23 cellular contexts compared by ENCODE assay signal in the genomic region with DNA sequence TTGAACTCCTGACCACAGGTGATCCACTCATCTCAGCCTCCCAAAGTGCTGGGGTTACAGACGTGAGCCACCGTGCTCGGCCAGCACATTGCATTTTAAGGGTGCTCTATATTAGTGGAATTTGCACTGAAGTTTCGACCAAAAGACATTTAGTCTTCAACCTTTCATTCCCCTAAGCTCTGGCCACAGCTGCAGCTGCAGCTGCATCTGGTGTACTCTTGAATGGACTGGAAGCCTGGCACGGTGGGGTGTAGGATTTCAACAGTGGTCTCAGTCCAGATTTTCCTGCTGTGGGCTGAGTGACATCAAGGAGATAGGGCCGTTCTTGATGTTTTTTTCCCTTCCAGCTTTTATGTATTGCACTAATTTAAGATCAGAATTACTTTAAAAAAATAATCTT.
DNase-seq lines count a peak whose midpoint lies in the region; ATAC-seq and TF ChIP-seq lines count a peak whose summit lies in the region.
"Had no signal": no experiment of that assay in that cellular context is flagged by ENCODE, and none has a peak within 500 bp of the region (broad histone marks: within the 10 kb centered on the region; RNA-seq: fewer than 3 reads in every experiment).

No MANE protein-coding gene starts in this region.

- peaks cover 42% of the 10 kb centered on the region for H3K4me1 Mint-ChIP-seq in nephron progenitor cell
- H3K4me1 Mint-ChIP-seq in mesothelial cell of epicardium, result peaks cover 13% of the 10 kb centered on the region
- H3K4me1 Mint-ChIP-seq: CD4-positive, alpha-beta memory T cell; IgD-negative memory B cell had no signal

- no peak for ATAC-seq in GM21723 (IDR thresholded peaks at IDR 0.05; ENCODE audit: unreplicated experiment)
- ATAC-seq: HCT116 had no signal

- peak overlapping the region; percentile 33 for H3K27ac ChIP-seq in temporal lobe (ENCODE audit: low read depth, low read length)
- H3K27ac ChIP-seq: 22Rv1; BLaER1 treated with 17β-estradiol and CSF1 and Interleukin-3, amounts not matched to agents 10 nM and 100 nM; Peyer's patch; SJSA1 had no signal

- H3K27ac Mint-ChIP-seq in nephron progenitor cell (no peak overlapping the region), mesothelial cell of epicardium (no peak overlapping the region)
- H3K27ac Mint-ChIP-seq: CD4-positive, alpha-beta memory T cell; IgD-negative memory B cell had no signal

- DNase-seq in DMS 273 (lab: John Stamatoyannopoulos, UW; ENCODE audit: unreplicated experiment) (peak; percentile 6), DMS 273 treated with DMSO at 0.1 percent for 48 hours (lab: John Stamatoyannopoulos, UW) (no peak), globus pallidus (ENCODE audit: low spot score) (peak; percentile 56), nephron progenitor cell (peak; percentile 17), mesothelial cell of epicardium (ENCODE audit: low spot score in 2 of 2, unreplicated experiment in 2 of 2) (no peak), NCI-H2227 (lab: John Stamatoyannopoulos, UW; ENCODE audit: unreplicated experiment) (no peak)
- DNase-seq: ACHN; CD4-positive, alpha-beta memory T cell; DMS53; GDM1; NCI-H1105; NCI-H2029 treated with DMSO at 0.1 percent for 48 hours; NCI-H2171 treated with DMSO at 0.1 percent for 48 hours; NCI-H446; NCI-H526; Peyer's patch had no signal

- H3K9me3 Mint-ChIP-seq in nephron progenitor cell (no peaks in the 10 kb centered on the region), mesothelial cell of epicardium (no peaks in the 10 kb centered on the region)
- H3K9me3 Mint-ChIP-seq: IgD-negative memory B cell had no signal

- no peak for TF ChIP-seq CTCF in nephron progenitor cell (IDR thresholded peaks at IDR 0.05)
- TF ChIP-seq CTCF in mesothelial cell of epicardium (IDR thresholded peaks at IDR 0.05; ENCODE audit: unreplicated experiment), result no peak

- peaks cover 12% of the 10 kb centered on the region for H3K27me3 Mint-ChIP-seq in nephron progenitor cell (ENCODE audit: low read depth, poor library complexity)
- no peaks in the 10 kb centered on the region for H3K27me3 Mint-ChIP-seq in mesothelial cell of epicardium (ENCODE audit: low read depth)

- H3K36me3 Mint-ChIP-seq in nephron progenitor cell (ENCODE audit: low read depth), result no peaks in the 10 kb centered on the region
- no peaks in the 10 kb centered on the region for H3K36me3 Mint-ChIP-seq in mesothelial cell of epicardium
- H3K36me3 Mint-ChIP-seq: CD4-positive, alpha-beta memory T cell had no signal

- H3K4me3 Mint-ChIP-seq in nephron progenitor cell (no peak overlapping the region), mesothelial cell of epicardium (no peak overlapping the region)
- H3K4me3 Mint-ChIP-seq: CD4-positive, alpha-beta memory T cell; IgD-negative memory B cell had no signal

Comparison
In these comparisons a context has a peak if more than half of its experiments do, and no peak if none do; other contexts are left out.
1. DNase-seq: peak in DMS 273 (single experiment), globus pallidus (single experiment) and nephron progenitor cell (single experiment); none in DMS 273 treated with DMSO at 0.1 percent for 48 hours (single experiment), mesothelial cell of epicardium (0 of 2) and NCI-H2227 (single experiment).